ENCODE assay signal across 26 cellular contexts in the genomic region with DNA sequence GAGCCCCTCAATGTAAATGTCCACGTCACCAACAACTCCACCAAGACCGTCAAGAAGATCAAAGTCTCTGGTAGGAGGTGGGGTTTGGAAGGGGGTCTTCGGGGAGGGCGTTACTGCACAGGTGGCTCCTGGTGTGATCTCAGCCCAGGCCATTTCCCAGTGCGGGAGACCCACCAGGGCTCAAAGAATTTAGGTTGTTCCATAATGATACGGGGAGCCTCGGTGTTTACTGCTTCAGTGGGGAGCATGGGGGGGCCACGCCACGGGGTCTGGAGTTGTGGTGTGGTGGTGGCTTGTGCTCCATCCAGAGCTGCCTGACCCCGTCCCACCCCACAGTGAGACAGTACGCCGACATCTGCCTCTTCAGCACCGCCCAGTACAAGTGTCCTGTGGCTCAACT. TPM values are rescaled to one million over a fixed set of nuclear protein-coding genes. Genes with fewer than 3 reads are reported as not detected.
DNase-seq lines count a peak whose midpoint lies in the region; ATAC-seq, FAIRE-seq and TF ChIP-seq lines count a peak whose summit lies in the region.
"Had no signal": no experiment of that assay in that cellular context is flagged by ENCODE, and none has a peak within 500 bp of the region (broad histone marks: within the 10 kb centered on the region; RNA-seq: fewer than 3 reads in every experiment).

No MANE protein-coding gene starts in this region.

- peak overlapping the region; percentile 25 for H3K27ac Mint-ChIP-seq in central memory CD8-positive, alpha-beta T cell (ENCODE audit: low read depth)
- peak overlapping the region; percentile 94 to 99 for H3K27ac Mint-ChIP-seq in natural killer cell treated with Interleukin-12 subunit alpha and Interleukin-12 subunit beta and Interleukin-15 and Interleukin-18, amount 100 ng/mL, for 72 hours

- H3K27me3 ChIP-seq in BLaER1 treated with 17β-estradiol and CSF1 and Interleukin-3, amounts not matched to agents 10 nM and 100 nM = no peaks in the 10 kb centered on the region
- no peaks in the 10 kb centered on the region for H3K27me3 ChIP-seq in uterus
- H3K27me3 ChIP-seq: BE2C, SJSA1 had no signal

- TF ChIP-seq CTCF in A549 (IDR thresholded peaks at IDR 0.05) (no peak), uterus (IDR thresholded peaks at IDR 0.05) (no peak)

- H3K4me1 ChIP-seq in A549 = peaks cover 56% of the 10 kb centered on the region
- peaks cover 68 to 97% (median 77%) of the 10 kb centered on the region in 10 experiments for H3K4me1 ChIP-seq in BLaER1 treated with 17β-estradiol and CSF1 and Interleukin-3, amounts not matched to agents 10 nM and 100 nM
- no peaks in the 10 kb centered on the region for H3K4me1 ChIP-seq in uterus
- H3K4me1 ChIP-seq: BE2C had no signal

- peaks cover 4 to 87% (median 25%) of the 10 kb centered on the region in 11 experiments; a peak in 15 of 22 replicates for H4K20me1 ChIP-seq in BLaER1 treated with 17β-estradiol and CSF1 and Interleukin-3, amounts not matched to agents 10 nM and 100 nM

- no peaks in the 10 kb centered on the region for H3K9me3 ChIP-seq in A549
- H3K9me3 ChIP-seq in BLaER1 treated with 17β-estradiol and CSF1 and Interleukin-3, amounts not matched to agents 10 nM and 100 nM (replicated peaks in 1 of 11) = peaks cover 0 to 26% (median 10%) of the 10 kb centered on the region in 11 experiments; a peak in 9 of 22 replicates
- H3K9me3 ChIP-seq in uterus = no peaks in the 10 kb centered on the region
- H3K9me3 ChIP-seq: BE2C, SJSA1 had no signal

- TF ChIP-seq POLR2A in A549 (IDR thresholded peaks at IDR 0.05; ENCODE audit: low read length) (no peak), uterus (IDR thresholded peaks at IDR 0.05) (no peak)

- H3K27ac ChIP-seq in A549 (peak overlapping the region; percentile 85 to 90; a peak in 4 of 6 replicates), uterus (no peak overlapping the region)
- H3K27ac ChIP-seq in BLaER1 treated with 17β-estradiol and CSF1 and Interleukin-3, amounts not matched to agents 10 nM and 100 nM = peak overlapping the region in 9 of 11 experiments; percentile 49 to 99 (median 76); a peak in 12 of 22 replicates
- H3K27ac ChIP-seq: PC-9, SJSA1 had no signal

- TF ChIP-seq EP300 in A549 (IDR thresholded peaks at IDR 0.05) = no peak

- FAIRE-seq in A549 (lab: Jason Lieb, UNC) = no peak
- FAIRE-seq: GM12892, HepG2 had no signal

- no peak overlapping the region for H3K4me2 ChIP-seq in A549
- peak overlapping the region; percentile 85 to 100 (median 98); a peak in 21 of 22 replicates for H3K4me2 ChIP-seq in BLaER1 treated with 17β-estradiol and CSF1 and Interleukin-3, amounts not matched to agents 10 nM and 100 nM
- H3K4me2 ChIP-seq: PC-9 had no signal

- H3K4me3 ChIP-seq in A549 = no peak overlapping the region
- peak overlapping the region in 2 of 10 experiments; percentile 51 to 53; a peak in 3 of 20 replicates for H3K4me3 ChIP-seq in BLaER1 treated with 17β-estradiol and CSF1 and Interleukin-3, amounts not matched to agents 10 nM and 100 nM
- H3K4me3 ChIP-seq in uterus = no peak overlapping the region
- H3K4me3 ChIP-seq: PC-9, SJSA1 had no signal

- H3K36me3 ChIP-seq in BLaER1 treated with 17β-estradiol and CSF1 and Interleukin-3, amounts not matched to agents 10 nM and 100 nM = peaks cover 63 to 82% (median 77%) of the 10 kb centered on the region in 11 experiments
- no peaks in the 10 kb centered on the region for H3K36me3 ChIP-seq in uterus
- H3K36me3 ChIP-seq: BE2C, SJSA1 had no signal

- intact Hi-C loops in uterus (cut with DNase I; ENCODE audit: low total_unique reads) = no loop called here

- peaks cover 55% of the 10 kb centered on the region for H3K4me1 Mint-ChIP-seq in central memory CD8-positive, alpha-beta T cell
- peaks cover 78 to 81% of the 10 kb centered on the region in 2 donors for H3K4me1 Mint-ChIP-seq in natural killer cell treated with Interleukin-12 subunit alpha and Interleukin-12 subunit beta and Interleukin-15 and Interleukin-18, amount 100 ng/mL, for 72 hours (ENCODE audit: low read depth in 2 of 2)

- H3K9me3 Mint-ChIP-seq in central memory CD8-positive, alpha-beta T cell = no peaks in the 10 kb centered on the region
- H3K9me3 Mint-ChIP-seq in natural killer cell treated with Interleukin-12 subunit alpha and Interleukin-12 subunit beta and Interleukin-15 and Interleukin-18, amount 100 ng/mL, for 72 hours = no peaks in the 10 kb centered on the region

- H3K27me3 Mint-ChIP-seq in central memory CD8-positive, alpha-beta T cell = no peaks in the 10 kb centered on the region
- no peaks in the 10 kb centered on the region for H3K27me3 Mint-ChIP-seq in natural killer cell treated with Interleukin-12 subunit alpha and Interleukin-12 subunit beta and Interleukin-15 and Interleukin-18, amount 100 ng/mL, for 72 hours

- peak overlapping the region; percentile 27 for H3K4me3 Mint-ChIP-seq in central memory CD8-positive, alpha-beta T cell
- peak overlapping the region; percentile 83 for H3K4me3 Mint-ChIP-seq in natural killer cell treated with Interleukin-12 subunit alpha and Interleukin-12 subunit beta and Interleukin-15 and Interleukin-18, amount 100 ng/mL, for 72 hours

- no peak for ATAC-seq in A549
- no peak for ATAC-seq in central memory CD8-positive, alpha-beta T cell (replicated peaks; ENCODE audit: extremely low read depth, poor library complexity, severe bottlenecking)
- ATAC-seq in natural killer cell treated with Interleukin-12 subunit alpha and Interleukin-12 subunit beta and Interleukin-15 and Interleukin-18, amount 100 ng/mL, for 72 hours = no peak
- ATAC-seq: HepG2, Right ventricle myocardium inferior had no signal

- CTCF ChIA-PET in A549 (lab: Yijun Ruan, JAX) = interaction anchor here (0.9 to 8.9 kb wide), 4 partner anchors 9 to 70 kb away, joined by 3 to 57 read pairs (median 37); a partner anchor contains a TSS

- POLR2A ChIA-PET in A549 (lab: Yijun Ruan, JAX) = no interaction called here

- TF ChIP-seq RAD21 in A549 (conservative IDR thresholded peaks at IDR 0.05 in 1 of 2, IDR thresholded peaks at IDR 0.05 in 1 of 2) = no peak

- DNase-seq in A549 (ENCODE audit: low read depth in 1 of 2, low spot score in 1 of 2) (no peak), uterus (no peak), NCI-H345 (lab: John Stamatoyannopoulos, UW) (no peak)
- DNase-seq in central memory CD8-positive, alpha-beta T cell (ENCODE audit: low spot score in 2 of 2) = no peak
- peak; percentile 49 for DNase-seq in natural killer cell treated with Interleukin-12 subunit alpha and Interleukin-12 subunit beta and Interleukin-15 and Interleukin-18, amount 100 ng/mL, for 72 hours (ENCODE audit: low spot score)
- DNase-seq in NK-92 treated with Interleukin-12 subunit alpha and Interleukin-12 subunit beta, amount 100 ng/mL, for 24 hours (lab: John Stamatoyannopoulos, UW) = no peak
- DNase-seq: BE2C; CD4-positive, CD25-positive, alpha-beta regulatory T cell; DMS153; DND-41; Karpas-422; NCI-H1092; NCI-H1417 treated with DMSO at 0.1 percent for 48 hours; NCI-H187; NCI-H2081 treated with DMSO at 0.1 percent for 48 hours; NCI-H2171; NCI-H524; NCI-H774; PC-9 had no signal

- WGBS in A549 (ENCODE audit: missing lambda C conversion rate) = 94% methylated on average over 13 of the region's 13 CpGs

- H3K9ac ChIP-seq in BLaER1 treated with 17β-estradiol and CSF1 and Interleukin-3, amounts not matched to agents 10 nM and 100 nM = peak overlapping the region in 4 of 11 experiments; percentile 52 to 99 (median 66); a peak in 7 of 22 replicates

- H3K36me3 Mint-ChIP-seq in central memory CD8-positive, alpha-beta T cell (ENCODE audit: insufficient read depth) = peaks cover 54% of the 10 kb centered on the region
- peaks cover 34% of the 10 kb centered on the region for H3K36me3 Mint-ChIP-seq in natural killer cell treated with Interleukin-12 subunit alpha and Interleukin-12 subunit beta and Interleukin-15 and Interleukin-18, amount 100 ng/mL, for 72 hours

RNA-seq across cellular contexts. Expression of a gene that starts 7.8 kb away (rescaled TPM):
- polyA plus RNA-seq in A549 (2011; rRNA removed) (73.1 and 74.9 TPM in 2 replicates), A549 (2017; fragmentation: RNase III; extraction: RNeasy Plus Mini Kit Qiagen cat#74134 plus additional on column Dnase treatment) (61.0 to 68.2 TPM (median 67.8 TPM) in 3 replicates)
- polyA plus RNA-seq in A549 (2012; cell fraction: cytosol; rRNA removed) = 90.8 and 96.8 TPM in 2 replicates
- polyA plus RNA-seq in A549 (2012; cell fraction: nucleus; rRNA removed) = 107 and 116 TPM in 2 replicates
- 66.9 and 67.5 TPM in 2 replicates for polyA minus RNA-seq in A549 (2011; rRNA and poly(A)+ RNA removed)
- total RNA-seq in natural killer cell treated with Interleukin-12 subunit alpha and Interleukin-12 subunit beta and Interleukin-15 and Interleukin-18, amount 100 ng/mL, for 72 hours = 100 to 1,000 TPM; 834 to 935 TPM
- total RNA-seq in uterus = 10 to 100 TPM; 11.6 to 48.5 (median 40.8) TPM

RNA-seq across cellular contexts. Expression of a gene that starts 13.0 kb away (rescaled TPM):
- 57.2 and 74.0 TPM in 2 replicates for polyA plus RNA-seq in A549 (2011; rRNA removed)
- polyA plus RNA-seq in A549 (2012; cell fraction: cytosol; rRNA removed) = 82.5 and 94.8 TPM in 2 replicates
- polyA plus RNA-seq in A549 (2012; cell fraction: nucleus; rRNA removed) = 50.0 and 54.4 TPM in 2 replicates
- 52.6 to 62.5 TPM (median 58.1 TPM) in 3 replicates for polyA plus RNA-seq in A549 (2017; fragmentation: RNase III; extraction: RNeasy Plus Mini Kit Qiagen cat#74134 plus additional on column Dnase treatment)
- 32.2 and 41.0 TPM in 2 replicates for polyA minus RNA-seq in A549 (2011; rRNA and poly(A)+ RNA removed)
- total RNA-seq in natural killer cell treated with Interleukin-12 subunit alpha and Interleukin-12 subunit beta and Interleukin-15 and Interleukin-18, amount 100 ng/mL, for 72 hours = 10 to 100 TPM; 27.2 to 34.6 TPM
- total RNA-seq in uterus = 100 to 1,000 TPM in 1 of 4 donors, 10 to 100 TPM in 2, 1 to 10 TPM in 1; 2.9 to 209 (median 14.0) TPM

RNA-seq across cellular contexts. Expression of a gene that starts 14.3 kb away (rescaled TPM):
- polyA plus RNA-seq in A549 (2011; rRNA removed) = 30.2 and 35.5 TPM in 2 replicates
- polyA plus RNA-seq in A549 (2012; cell fraction: cytosol; rRNA removed) = 46.1 and 63.3 TPM in 2 replicates
- 173 and 242 TPM in 2 replicates for polyA plus RNA-seq in A549 (2012; cell fraction: nucleus; rRNA removed)
- 52.5 to 60.0 TPM (median 56.1 TPM) in 3 replicates for polyA plus RNA-seq in A549 (2017; fragmentation: RNase III; extraction: RNeasy Plus Mini Kit Qiagen cat#74134 plus additional on column Dnase treatment)
- 55.6 and 68.2 TPM in 2 replicates for polyA minus RNA-seq in A549 (2011; rRNA and poly(A)+ RNA removed)
- 100 to 1,000 TPM in 1 of 2 donors, 10 to 100 TPM in 1; 76.9 to 161 TPM for total RNA-seq in natural killer cell treated with Interleukin-12 subunit alpha and Interleukin-12 subunit beta and Interleukin-15 and Interleukin-18, amount 100 ng/mL, for 72 hours
- total RNA-seq in uterus = 10 to 100 TPM in 3 of 4 donors, 1 to 10 TPM in 1; 7.4 to 56.8 (median 35.8) TPM

RNA-seq across cellular contexts. Expression of a gene that starts 21.4 kb away (rescaled TPM):
- polyA plus RNA-seq in A549 (2011; rRNA removed) (0.15 and 0.16 TPM in 2 replicates), A549 (2017; fragmentation: RNase III; extraction: RNeasy Plus Mini Kit Qiagen cat#74134 plus additional on column Dnase treatment) (0.19 to 0.22 TPM (median 0.20 TPM) in 3 replicates)
- polyA plus RNA-seq in A549 (2012; cell fraction: cytosol; rRNA removed) = 0.13 and 0.22 TPM in 2 replicates
- 0.96 and 1.1 TPM in 2 replicates for polyA plus RNA-seq in A549 (2012; cell fraction: nucleus; rRNA removed)
- 0.24 and 0.50 TPM in 2 replicates for polyA minus RNA-seq in A549 (2011; rRNA and poly(A)+ RNA removed)
- total RNA-seq in natural killer cell treated with Interleukin-12 subunit alpha and Interleukin-12 subunit beta and Interleukin-15 and Interleukin-18, amount 100 ng/mL, for 72 hours = 1 to 10 TPM; 1.0 to 2.3 TPM
- under 1 TPM in 2 of 4 donors, not detected in 2; 0.58 to 0.69 TPM for total RNA-seq in uterus
- total RNA-seq: HT1080, RPMI7951, SJSA1 had no signal
- polyA plus RNA-seq: CD4-positive, CD25-positive, alpha-beta regulatory T cell had no signal

RNA-seq across cellular contexts. Expression of a gene that starts 21.5 kb away (rescaled TPM):
- polyA plus RNA-seq in A549 (2011; rRNA removed) = 13.8 and 20.5 TPM in 2 replicates
- polyA plus RNA-seq in A549 (2012; cell fraction: cytosol; rRNA removed) = 10.8 and 15.6 TPM in 2 replicates
- 6.1 and 7.0 TPM in 2 replicates for polyA plus RNA-seq in A549 (2012; cell fraction: nucleus; rRNA removed)
- 9.1 to 11.2 TPM (median 10.1 TPM) in 3 replicates for polyA plus RNA-seq in A549 (2017; fragmentation: RNase III; extraction: RNeasy Plus Mini Kit Qiagen cat#74134 plus additional on column Dnase treatment)
- polyA minus RNA-seq in A549 (2011; rRNA and poly(A)+ RNA removed) = 11.3 and 20.5 TPM in 2 replicates
- total RNA-seq in natural killer cell treated with Interleukin-12 subunit alpha and Interleukin-12 subunit beta and Interleukin-15 and Interleukin-18, amount 100 ng/mL, for 72 hours = 10 to 100 TPM; 22.6 to 46.3 TPM
- total RNA-seq in uterus = 1 to 10 TPM; 1.0 to 9.1 (median 7.1) TPM
- total RNA-seq: SJSA1 had no signal

Comparison
In these comparisons a context has a peak if more than half of its experiments do, and no peak if none do; other contexts are left out.
1. H3K27ac ChIP-seq: peak in A549 (2 of 2) and BLaER1 treated with 17β-estradiol and CSF1 and Interleukin-3, amounts not matched to agents 10 nM and 100 nM (9 of 11); none in uterus (0 of 2).
2. RNA of a gene that starts 7.8 kb away (total RNA-seq): 834 to 935 TPM in natural killer cell treated with Interleukin-12 subunit alpha and Interleukin-12 subunit beta and Interleukin-15 and Interleukin-18, amount 100 ng/mL, for 72 hours; 11.6 to 48.5 TPM in uterus; every median in the first group is over 10 times any median in the second.